27 cellular contexts compared by ENCODE assay signal in the genomic region with DNA sequence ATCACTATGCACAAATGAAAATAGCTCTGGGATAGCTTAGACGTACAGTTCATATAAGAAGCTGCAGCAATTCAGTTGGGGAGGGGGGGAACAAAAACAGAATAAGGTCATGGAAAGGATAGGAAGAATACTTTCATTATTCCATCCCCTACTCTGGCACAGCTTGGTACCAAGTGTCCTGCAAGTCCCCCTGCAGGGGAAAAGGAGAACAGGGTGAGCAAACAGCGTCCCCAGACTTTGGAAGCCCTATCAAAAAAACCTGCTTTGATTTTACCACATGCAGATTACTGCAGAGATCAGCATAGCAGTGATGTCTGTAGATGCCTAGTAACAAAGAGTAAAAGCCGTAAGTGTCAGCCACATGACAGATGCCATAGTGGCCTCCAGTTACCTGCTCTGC.
A peak's percentile ranks its signal among the peaks of the same experiment; 100 is the strongest.
DNase-seq lines count a peak whose midpoint lies in the region; FAIRE-seq and TF ChIP-seq lines count a peak whose summit lies in the region.
"Had no signal": no experiment of that assay in that cellular context is flagged by ENCODE, and none has a peak within 500 bp of the region (broad histone marks: within the 10 kb centered on the region; RNA-seq: fewer than 3 reads in every experiment).

No MANE protein-coding gene starts in this region.

- DNase-seq in NCI-H82 (lab: John Stamatoyannopoulos, UW) = peak; percentile 1
- DNase-seq in NCI-H82 treated with DMSO at 0.1 percent for 48 hours (lab: John Stamatoyannopoulos, UW; ENCODE audit: unreplicated experiment) = no peak
- no peak for DNase-seq in WERI-Rb-1
- no peak for DNase-seq in neural crest cell (ENCODE audit: low read depth, low spot score)
- DNase-seq in small intestine = no peak
- DNase-seq in NCI-H128 (lab: John Stamatoyannopoulos, UW; ENCODE audit: unreplicated experiment) = no peak
- no peak for DNase-seq in NCI-H748 treated with DMSO at 0.1 percent for 48 hours (lab: John Stamatoyannopoulos, UW)
- no peak for DNase-seq in superior temporal gyrus (ENCODE audit: extremely low spot score)
- DNase-seq: ACHN; Caco-2; CD4-positive, alpha-beta memory T cell; DMS 273 treated with DMSO at 0.1 percent for 48 hours; HFFc6; KBM-7; NCI-H1092; NCI-H146; NCI-H2029; NCI-H2227 treated with DMSO at 0.1 percent for 48 hours; NCI-H510A; SW 1271 had no signal

- H3K9me3 ChIP-seq in WERI-Rb-1 (ENCODE audit: severe bottlenecking) (peaks cover 4% of the 10 kb centered on the region), small intestine (ENCODE audit: control insufficient read depth, low read depth) (no peaks in the 10 kb centered on the region)
- H3K9me3 ChIP-seq: BLaER1 treated with 17β-estradiol and CSF1 and Interleukin-3, amounts not matched to agents 10 nM and 100 nM; Caco-2 had no signal

- 77 to 89% (median 89%) methylated on average over 3 of the region's 3 CpGs for WGBS in small intestine, 3 donors

- H3K4me3 ChIP-seq in WERI-Rb-1 (ENCODE audit: low read depth, low read length) = no peak overlapping the region
- H3K4me3 ChIP-seq in small intestine (ENCODE audit: low read depth in 1 of 2, low read length in 2 of 2) = no peak overlapping the region
- H3K4me3 ChIP-seq: BLaER1 treated with 17β-estradiol and CSF1 and Interleukin-3, amounts not matched to agents 10 nM and 100 nM had no signal

- no peaks in the 10 kb centered on the region for H3K9me3 Mint-ChIP-seq in neural crest cell
- H3K9me3 Mint-ChIP-seq: CD4-positive, alpha-beta memory T cell; HFFc6 had no signal

- H3K27me3 ChIP-seq in WERI-Rb-1 (ENCODE audit: insufficient read depth, low read depth, severe bottlenecking) (peaks cover 12% of the 10 kb centered on the region), small intestine (ENCODE audit: control insufficient read depth in 2 of 2, insufficient read depth in 2 of 2, low read length in 2 of 2) (no peaks in the 10 kb centered on the region)
- H3K27me3 ChIP-seq: BLaER1 treated with 17β-estradiol and CSF1 and Interleukin-3, amounts not matched to agents 10 nM and 100 nM had no signal

- no peaks in the 10 kb centered on the region for H3K27me3 Mint-ChIP-seq in neural crest cell (ENCODE audit: low read depth)

- H3K4me1 Mint-ChIP-seq in neural crest cell = no peaks in the 10 kb centered on the region
- H3K4me1 Mint-ChIP-seq: CD4-positive, alpha-beta memory T cell had no signal

- no peaks in the 10 kb centered on the region for H3K36me3 ChIP-seq in WERI-Rb-1
- no peaks in the 10 kb centered on the region for H3K36me3 ChIP-seq in small intestine (ENCODE audit: control insufficient read depth in 2 of 2, insufficient read depth in 2 of 2, low read length in 2 of 2)
- H3K36me3 ChIP-seq: BLaER1 treated with 17β-estradiol and CSF1 and Interleukin-3, amounts not matched to agents 10 nM and 100 nM had no signal

- no peak for FAIRE-seq in small intestine (lab: Jason Lieb, UNC)
- FAIRE-seq: G401.6, GM12892, H54, RCC 7860 had no signal

- H3K36me3 Mint-ChIP-seq in neural crest cell (ENCODE audit: low read depth) = no peaks in the 10 kb centered on the region
- H3K36me3 Mint-ChIP-seq: CD4-positive, alpha-beta memory T cell had no signal

- H3K27ac ChIP-seq in WERI-Rb-1 (no peak overlapping the region), small intestine (ENCODE audit: low read depth in 1 of 2, low read length in 1 of 2) (no peak overlapping the region)
- H3K27ac ChIP-seq: 22Rv1; BLaER1 treated with 17β-estradiol and CSF1 and Interleukin-3, amounts not matched to agents 10 nM and 100 nM; HL-60 had no signal

- TF ChIP-seq CTCF in WERI-Rb-1 (IDR thresholded peaks at IDR 0.05; ENCODE audit: low read depth, low read length) = 0 out of 2 replicates have a peak, but pooled peaks have one; percentile 17
- no peak for TF ChIP-seq CTCF in neural crest cell (conservative IDR thresholded peaks at IDR 0.05)

- peak overlapping the region; percentile 35 for H3K27ac Mint-ChIP-seq in neural crest cell (ENCODE audit: unreplicated experiment)
- H3K27ac Mint-ChIP-seq: CD4-positive, alpha-beta memory T cell; HFFc6 had no signal

- H3K4me3 Mint-ChIP-seq in neural crest cell = no peak overlapping the region
- H3K4me3 Mint-ChIP-seq: CD4-positive, alpha-beta memory T cell; HFFc6 had no signal

- H3K4me1 ChIP-seq in small intestine (ENCODE audit: control insufficient read depth in 2 of 2, insufficient read depth in 1 of 2, low read depth in 1 of 2, low read length in 1 of 2) = no peaks in the 10 kb centered on the region
- H3K4me1 ChIP-seq: BLaER1 treated with 17β-estradiol and CSF1 and Interleukin-3, amounts not matched to agents 10 nM and 100 nM; Caco-2 had no signal
